In the genomic region with DNA sequence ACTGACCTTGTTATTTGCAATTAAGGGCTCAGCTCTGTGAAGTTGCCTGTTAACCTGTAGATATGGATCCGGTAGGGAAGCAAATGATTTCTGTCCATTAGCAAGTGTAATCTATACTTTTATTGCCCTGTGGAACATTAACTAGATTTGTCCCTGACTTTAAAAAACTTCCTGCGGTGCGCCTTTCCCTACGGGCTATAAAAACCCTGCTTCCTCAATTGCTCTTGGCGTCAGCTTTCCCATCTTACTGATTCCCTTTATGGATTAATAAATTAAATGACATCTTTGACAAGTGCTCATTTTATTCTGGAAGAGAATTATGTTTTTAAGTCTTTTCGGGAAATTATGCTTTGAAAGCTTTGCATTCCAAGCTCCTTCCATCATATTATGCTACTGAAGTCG, we compare ENCODE assay signal across 18 cellular contexts.
"Had no signal": no experiment of that assay in that cellular context is flagged by ENCODE, and none has a peak within 500 bp of the region (broad histone marks: within the 10 kb centered on the region; RNA-seq: fewer than 3 reads in every experiment).

No MANE protein-coding gene starts in this region.

- H3K4me1 ChIP-seq: lower lobe of right lung, thyroid gland had no signal

- H3K4me3 Mint-ChIP-seq: activated naive CD4-positive, alpha-beta T cell treated with anti-CD3 and anti-CD28 coated beads, Interleukin-2, amount 50 U/mL, for 24 hours; immature natural killer cell; naive B cell; stimulated activated naive B cell treated with anti-CD40 and anti-IgM and Interleukin-4, amounts not matched to agents 10 μg/mL and 1 μg/mL and 100 μg/mL, for 72 hours had no signal

- H3K27ac Mint-ChIP-seq: activated naive CD4-positive, alpha-beta T cell treated with anti-CD3 and anti-CD28 coated beads, Interleukin-2, amount 50 U/mL, for 24 hours; immature natural killer cell; naive B cell; stimulated activated naive B cell treated with anti-CD40 and anti-IgM and Interleukin-4, amounts not matched to agents 10 μg/mL and 1 μg/mL and 100 μg/mL, for 72 hours had no signal

- H3K9me3 Mint-ChIP-seq: activated naive CD4-positive, alpha-beta T cell treated with anti-CD3 and anti-CD28 coated beads, Interleukin-2, amount 50 U/mL, for 24 hours; immature natural killer cell; stimulated activated naive B cell treated with anti-CD40 and anti-IgM and Interleukin-4, amounts not matched to agents 10 μg/mL and 1 μg/mL and 100 μg/mL, for 72 hours had no signal

- H3K4me1 Mint-ChIP-seq: activated naive CD4-positive, alpha-beta T cell treated with anti-CD3 and anti-CD28 coated beads, Interleukin-2, amount 50 U/mL, for 24 hours; naive B cell; stimulated activated naive B cell treated with anti-CD40 and anti-IgM and Interleukin-4, amounts not matched to agents 10 μg/mL and 1 μg/mL and 100 μg/mL, for 72 hours had no signal

- ATAC-seq: lower lobe of right lung; stimulated activated naive B cell treated with anti-CD40 and anti-IgM and Interleukin-4, amounts not matched to agents 10 μg/mL and 1 μg/mL and 100 μg/mL, for 72 hours had no signal

- H3K36me3 Mint-ChIP-seq: activated naive CD4-positive, alpha-beta T cell treated with anti-CD3 and anti-CD28 coated beads, Interleukin-2, amount 50 U/mL, for 24 hours; immature natural killer cell; naive B cell; stimulated activated naive B cell treated with anti-CD40 and anti-IgM and Interleukin-4, amounts not matched to agents 10 μg/mL and 1 μg/mL and 100 μg/mL, for 72 hours had no signal

- DNase-seq: activated CD4-positive, alpha-beta T cell treated with anti-CD3 and anti-CD28 coated beads for 1 hour; activated CD4-positive, alpha-beta T cell treated with anti-CD3 and anti-CD28 coated beads, Interleukin-2, amount 50 U/mL, for 4 hours; activated T-cell treated with anti-CD3 and anti-CD28 coated beads, Interleukin-2, amount 50 U/mL, for 1 hour; central memory CD4-positive, alpha-beta T cell; effector CD4-positive, alpha-beta T cell; foreskin fibroblast; head of caudate nucleus; immature natural killer cell; lower lobe of right lung; midbrain; naive B cell; retina; stimulated activated CD4-positive, alpha-beta T cell treated with anti-CD3 and anti-CD28 coated beads, Interleukin-4, amount 100 ng/mL, for 1 hour; stimulated activated naive B cell treated with anti-CD40 and anti-IgM and Interleukin-4, amounts not matched to agents 10 μg/mL and 1 μg/mL and 100 μg/mL, for 72 hours; thyroid gland had no signal

- H3K9me3 ChIP-seq: lower lobe of right lung, neutrophil, thyroid gland had no signal

- H3K27me3 ChIP-seq: thyroid gland had no signal

- H3K36me3 ChIP-seq: lower lobe of right lung, neutrophil, thyroid gland had no signal

- H3K4me3 ChIP-seq: coronary artery, lower lobe of right lung, thyroid gland had no signal

- H3K27ac ChIP-seq: coronary artery, lower lobe of right lung, neutrophil, thyroid gland had no signal
